In genomic region chr17:31936615-31937609, GRCh38 we compare ENCODE assay signal across 8 cellular contexts. TPM values are rescaled to one million over a fixed set of nuclear protein-coding genes. Genes with fewer than 3 reads are reported as not detected.
A peak's percentile ranks its signal among the peaks of the same experiment; 100 is the strongest.
DNase-seq lines count a peak whose midpoint lies in the region; ATAC-seq, FAIRE-seq and TF ChIP-seq lines count a peak whose summit lies in the region.
"Not testable (repeated sequence)": the region's sequence is repeated elsewhere in the genome, so short reads cannot be mapped to it uniquely, and the experiment has no call there.

TSS of gene SUZ12 (plus strand) at chr17:31937007. CDS start at chr17:31937247, 240 bp downstream.

- H3K27ac Mint-ChIP-seq in immature natural killer cell, result peak within 1 kb of the TSS; percentile 72 to 90 (median 83)

- peaks cover 22 to 25% of the 10 kb centered on the region in 2 donors for H3K4me1 Mint-ChIP-seq in immature natural killer cell

- intact Hi-C loops in mammary epithelial cell (cut with micrococcal nuclease), result not testable (repeated sequence)

- in situ Hi-C loops in mammary epithelial cell (cut with MboI; ENCODE audit: low sequenced_read_pairs in 2 of 2), result not testable (repeated sequence)

- CTCF ChIA-PET in mammary epithelial cell (lab: Charles Lee; ENCODE audit: low non-redundant PET), result interaction anchor here (0.6 kb wide), 1 partner anchor 316 kb away, joined by 3 read pairs; no protein-coding TSS in a partner anchor

- H3K27me3 Mint-ChIP-seq in immature natural killer cell (ENCODE audit: low read depth in 3 of 3), result not testable (repeated sequence)

- H3K4me2 ChIP-seq in mammary epithelial cell (ENCODE audit: insufficient read depth, low read depth, low read length), result peak within 1 kb of the TSS; percentile 76

- ATAC-seq in GM18909 (IDR thresholded peaks at IDR 0.05; ENCODE audit: poor library complexity, unreplicated experiment) (peak; percentile 95), HG03159 (IDR thresholded peaks at IDR 0.05; ENCODE audit: unreplicated experiment) (peak; percentile 89)

- H3K4me3 Mint-ChIP-seq in immature natural killer cell, result peak within 1 kb of the TSS; percentile 84 to 88 (median 84)

- H3K4me3 ChIP-seq in WI38 (ENCODE audit: low read depth, low read length) (peak within 1 kb of the TSS; percentile 70), mammary epithelial cell (replicated peaks in 1 of 3; ENCODE audit: insufficient read depth in 1 of 3, low read depth in 2 of 3, low read length in 3 of 3) (peak within 1 kb of the TSS; percentile 74 to 95 (median 76)), small intestine (ENCODE audit: low read depth in 1 of 2, low read length in 2 of 2) (peak within 1 kb of the TSS; percentile 87 to 97)

- H3K9me3 ChIP-seq in mammary epithelial cell (replicated peaks; ENCODE audit: insufficient read depth, low read length); small intestine (ENCODE audit: control insufficient read depth, low read depth): not testable (repeated sequence)

- H3K36me3 Mint-ChIP-seq in immature natural killer cell, result not testable (repeated sequence)

- peak within 1 kb of the TSS; percentile 95 for H2AFZ ChIP-seq in mammary epithelial cell (ENCODE audit: low read depth, low read length)

- FAIRE-seq in small intestine (lab: Jason Lieb, UNC), result not testable (repeated sequence)

- BruUV-seq in mammary epithelial cell (replicated peaks; lab: Mats Ljungman, UMichigan), result not testable (repeated sequence)

- H3K9me3 Mint-ChIP-seq in immature natural killer cell, result not testable (repeated sequence)

- not testable (repeated sequence) for H3K36me3 ChIP-seq in mammary epithelial cell (ENCODE audit: insufficient read depth, low read length); small intestine (ENCODE audit: control insufficient read depth in 2 of 2, insufficient read depth in 2 of 2, low read length in 2 of 2)

- H4K20me1 ChIP-seq in mammary epithelial cell (ENCODE audit: insufficient read depth, low read length), result not testable (repeated sequence)

- under 1% methylated on average over 17 of the region's 93 CpGs for WGBS in mammary epithelial cell (ENCODE audit: low coverage, missing lambda C conversion rate)
- WGBS in small intestine, 3 donors, result 0% methylated on average over 45 to 92 of the region's 93 CpGs

- DNase-seq in AG08395 (ENCODE audit: low spot score), result peak; percentile 51
- DNase-seq in NCI-H226, result peak; percentile 83
- DNase-seq in mammary epithelial cell, result peak; percentile 85
- peak; percentile 88 to 90 (median 89) for DNase-seq in immature natural killer cell
- peak; percentile 79 for DNase-seq in small intestine

- H3K79me2 ChIP-seq in mammary epithelial cell (ENCODE audit: insufficient read depth, low read length), result peaks cover 43% of the 10 kb centered on the region

- peak within 1 kb of the TSS; percentile 64 for H3K27ac ChIP-seq in mammary epithelial cell (ENCODE audit: insufficient read depth, low read depth, low read length)
- peak within 1 kb of the TSS; percentile 78 to 92 for H3K27ac ChIP-seq in small intestine (ENCODE audit: low read depth in 1 of 2, low read length in 1 of 2)

- dilution Hi-C loops in mammary epithelial cell (cut with HindIII; ENCODE audit: low sequenced_read_pairs), result not testable (repeated sequence)

- TF ChIP-seq CTCF in WI38 (IDR thresholded peaks at IDR 0.05; ENCODE audit: low read depth, low read length); mammary epithelial cell (conservative IDR thresholded peaks at IDR 0.05 in 1 of 2, IDR thresholded peaks at IDR 0.05 in 1 of 2; ENCODE audit: extremely low read depth in 1 of 2, insufficient read depth in 1 of 2, low read depth in 1 of 2, low read length in 2 of 2): not testable (repeated sequence)

- H3K4me1 ChIP-seq in mammary epithelial cell (ENCODE audit: insufficient read depth, low read length); small intestine (ENCODE audit: control insufficient read depth in 2 of 2, insufficient read depth in 1 of 2, low read depth in 1 of 2, low read length in 1 of 2): not testable (repeated sequence)

- not testable (repeated sequence) for H3K27me3 ChIP-seq in mammary epithelial cell (ENCODE audit: insufficient read depth, low read length); small intestine (ENCODE audit: control insufficient read depth in 2 of 2, insufficient read depth in 2 of 2, low read length in 2 of 2)

- H3K9ac ChIP-seq in mammary epithelial cell (ENCODE audit: insufficient read depth, low read length), result peak within 1 kb of the TSS; percentile 80

RNA-seq across cellular contexts. Expression of gene SUZ12, which starts in this region (rescaled TPM):
- 10 to 100 TPM; 14.5 to 28.1 TPM for total RNA-seq in mammary epithelial cell
- 13.1 TPM for polyA plus RNA-seq in mammary epithelial cell
- 5.1 TPM for polyA minus RNA-seq in mammary epithelial cell
- 10 to 100 TPM; 15.3 to 22.9 (median 19.6) TPM for polyA plus RNA-seq in immature natural killer cell
- 10 to 100 TPM; 10.8 to 14.6 (median 13.0) TPM for polyA plus RNA-seq in small intestine

Comparison
In these comparisons a context has a peak if more than half of its experiments do, and no peak if none do; other contexts are left out.
1. Peak in every context shown above with its lines: DNase-seq, ATAC-seq, H3K4me3 ChIP-seq and H3K27ac ChIP-seq.